Comparison of ENCODE assay signal across 20 cellular contexts in the genomic region with DNA sequence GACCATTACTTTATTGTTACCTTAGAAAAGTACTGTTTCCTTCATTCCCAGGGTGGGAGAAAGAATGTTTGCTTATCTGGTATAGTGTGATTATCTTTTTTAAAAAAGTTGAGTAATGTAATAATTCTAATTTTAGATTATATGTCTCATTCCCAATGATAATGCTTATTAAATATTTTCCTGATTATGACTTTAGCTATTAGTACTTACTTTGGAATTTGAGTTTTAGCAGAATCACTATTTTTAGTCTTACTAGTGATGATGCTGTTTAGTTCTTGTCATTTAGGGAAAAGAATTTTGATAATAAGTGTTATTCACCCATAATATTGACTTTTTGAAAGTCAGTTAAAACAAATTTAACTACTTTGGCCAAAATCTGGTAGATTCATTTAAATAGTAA.
DNase-seq lines count a peak whose midpoint lies in the region; ATAC-seq and TF ChIP-seq lines count a peak whose summit lies in the region.
"Had no signal": no experiment of that assay in that cellular context is flagged by ENCODE, and none has a peak within 500 bp of the region (broad histone marks: within the 10 kb centered on the region; RNA-seq: fewer than 3 reads in every experiment).

No MANE protein-coding gene starts in this region.

- H3K9ac ChIP-seq in trophoblast cell (ENCODE audit: low read length), result no peak overlapping the region

- H3K4me2 ChIP-seq in trophoblast cell (ENCODE audit: low read length), result no peak overlapping the region
- H3K4me2 ChIP-seq: A549 had no signal

- H2BK5ac ChIP-seq in trophoblast cell (ENCODE audit: low read depth, low read length, poor library complexity), result no peak overlapping the region

- no peak overlapping the region for H3K14ac ChIP-seq in trophoblast cell (ENCODE audit: low read length)

- CTCF ChIA-PET in activated CD8-positive, alpha-beta T cell treated with anti-CD3 and anti-CD28 coated beads, Interleukin-2, amount 10 ng/mL, durations not matched to agents 7 days and 5 days (lab: Charles Lee), result no interaction called here

- no peaks in the 10 kb centered on the region for H3K79me1 ChIP-seq in trophoblast cell (ENCODE audit: low read length)

- H3K18ac ChIP-seq in trophoblast cell (ENCODE audit: low read length), result no peak overlapping the region

- intact Hi-C loops in Right ventricle myocardium inferior (cut with DNase I), result no loop called here
- intact Hi-C loops in psoas muscle (cut with DNase I), result loop anchor here in 1 of 2 donors (5.0 kb wide), 1 partner anchor 89 kb away; no protein-coding TSS in a partner anchor
- intact Hi-C loops in aorta (cut with DNase I), result no loop called here

- DNase-seq in right atrium auricular region (ENCODE audit: low spot score) (no peak), Right ventricle myocardium inferior (ENCODE audit: missing footprints) (no peak), brain microvascular endothelial cell (no peak), psoas muscle (no peak), aorta (no peak), chondrocyte (ENCODE audit: low spot score) (no peak), trophoblast cell (no peak)
- DNase-seq in activated CD8-positive, alpha-beta T cell treated with anti-CD3 and anti-CD28 coated beads, Interleukin-2, amount 10 ng/mL, durations not matched to agents 7 days and 5 days, result no peak
- DNase-seq: COR-L47; DMS153; KG1; NCI-H1048; NCI-H146; NCI-H2107; NCI-H345; NCI-H526 treated with DMSO at 0.1 percent for 48 hours; NK-92 treated with Interleukin-12 subunit alpha and Interleukin-12 subunit beta, amount 100 ng/mL, for 24 hours; PC-3 had no signal

- no peak overlapping the region for H2BK120ac ChIP-seq in trophoblast cell (ENCODE audit: insufficient read depth, low read length, poor library complexity)

- ATAC-seq in Right ventricle myocardium inferior, result no peak
- ATAC-seq in psoas muscle, result no peak
- peak; percentile 2 for ATAC-seq in aorta (ENCODE audit: low FRiP score)
- no peak for ATAC-seq in activated CD8-positive, alpha-beta T cell treated with anti-CD3 and anti-CD28 coated beads, Interleukin-2, amount 10 ng/mL, durations not matched to agents 7 days and 5 days
- ATAC-seq: A549, PC-3 had no signal

- H3K9me3 ChIP-seq in right atrium auricular region (no peaks in the 10 kb centered on the region), psoas muscle (no peaks in the 10 kb centered on the region), aorta (ENCODE audit: control insufficient read depth, low read length) (no peaks in the 10 kb centered on the region), trophoblast cell (ENCODE audit: insufficient read depth, low read depth, low read length) (no peaks in the 10 kb centered on the region)
- H3K9me3 ChIP-seq: A549 had no signal

- H3K27me3 ChIP-seq in right atrium auricular region (no peaks in the 10 kb centered on the region), brain microvascular endothelial cell (replicated peaks) (no peaks in the 10 kb centered on the region), psoas muscle (ENCODE audit: insufficient read depth in 3 of 3, low read length in 2 of 3) (no peaks in the 10 kb centered on the region), aorta (ENCODE audit: control insufficient read depth in 1 of 2, insufficient read depth in 2 of 2, low read length in 1 of 2) (no peaks in the 10 kb centered on the region), trophoblast cell (ENCODE audit: insufficient read depth, low read length) (no peaks in the 10 kb centered on the region)

- H2AFZ ChIP-seq in trophoblast cell (ENCODE audit: insufficient read depth, low read length, poor library complexity), result no peak overlapping the region

- H2BK12ac ChIP-seq in trophoblast cell (ENCODE audit: low read length), result no peak overlapping the region

- no peaks in the 10 kb centered on the region for H3K36me3 Mint-ChIP-seq in activated CD8-positive, alpha-beta T cell treated with anti-CD3 and anti-CD28 coated beads, Interleukin-2, amount 10 ng/mL, durations not matched to agents 7 days and 5 days (ENCODE audit: low read depth)
- peaks cover 25% of the 10 kb centered on the region for H3K36me3 Mint-ChIP-seq in chondrocyte (ENCODE audit: low read depth)

- no peak overlapping the region for H2AK5ac ChIP-seq in trophoblast cell (ENCODE audit: low read length)

- H3K79me2 ChIP-seq in trophoblast cell (ENCODE audit: control insufficient read depth, insufficient read depth, low read length, poor library complexity), result no peaks in the 10 kb centered on the region

- peaks cover 0 to 21% of the 10 kb centered on the region in 2 donors for H3K4me1 ChIP-seq in right atrium auricular region
- peaks cover 23% of the 10 kb centered on the region for H3K4me1 ChIP-seq in psoas muscle
- peaks cover 0 to 5% of the 10 kb centered on the region in 2 donors for H3K4me1 ChIP-seq in aorta (ENCODE audit: control insufficient read depth in 1 of 2, insufficient read depth in 2 of 2, low read length in 2 of 2)
- no peaks in the 10 kb centered on the region for H3K4me1 ChIP-seq in trophoblast cell (ENCODE audit: control insufficient read depth in 1 of 2, insufficient read depth in 2 of 2, low read length in 2 of 2)
- H3K4me1 ChIP-seq: A549 had no signal

- POLR2A ChIA-PET in activated CD8-positive, alpha-beta T cell treated with anti-CD3 and anti-CD28 coated beads, Interleukin-2, amount 10 ng/mL, durations not matched to agents 7 days and 5 days (lab: Charles Lee), result no interaction called here

- H3K27ac ChIP-seq in right atrium auricular region (peak overlapping the region; percentile 68 to 87), brain microvascular endothelial cell (peak overlapping the region; percentile 34), psoas muscle (peak overlapping the region; percentile 12), aorta (ENCODE audit: low read depth in 1 of 2, low read length in 2 of 2) (no peak overlapping the region), trophoblast cell (ENCODE audit: low read depth, low read length) (no peak overlapping the region)
- H3K27ac ChIP-seq: A549 had no signal

- H3K27me3 Mint-ChIP-seq in activated CD8-positive, alpha-beta T cell treated with anti-CD3 and anti-CD28 coated beads, Interleukin-2, amount 10 ng/mL, durations not matched to agents 7 days and 5 days (ENCODE audit: low read depth), result no peaks in the 10 kb centered on the region
- H3K27me3 Mint-ChIP-seq in chondrocyte (ENCODE audit: low read depth), result no peaks in the 10 kb centered on the region

- H3K4ac ChIP-seq in trophoblast cell (ENCODE audit: low read depth, low read length), result no peak overlapping the region

- H3K36me3 ChIP-seq in right atrium auricular region, result no peaks in the 10 kb centered on the region
- no peaks in the 10 kb centered on the region for H3K36me3 ChIP-seq in brain microvascular endothelial cell (replicated peaks)
- H3K36me3 ChIP-seq in psoas muscle (ENCODE audit: insufficient read depth in 1 of 2, low read depth in 1 of 2), result peaks cover 0 to 5% of the 10 kb centered on the region in 2 donors
- peaks cover 0 to 4% of the 10 kb centered on the region in 2 donors for H3K36me3 ChIP-seq in aorta (ENCODE audit: control insufficient read depth in 1 of 2, insufficient read depth in 2 of 2, low read length in 1 of 2)
- no peaks in the 10 kb centered on the region for H3K36me3 ChIP-seq in trophoblast cell (ENCODE audit: control insufficient read depth in 1 of 2, insufficient read depth in 2 of 2, low read length in 2 of 2)

- H3K23ac ChIP-seq in trophoblast cell (ENCODE audit: low read length), result no peak overlapping the region

- in situ Hi-C loops in brain microvascular endothelial cell (cut with HindIII; ENCODE audit: low pct_ligation_motif_present, low sequenced_read_pairs), result no loop called here

- H3K4me3 Mint-ChIP-seq in activated CD8-positive, alpha-beta T cell treated with anti-CD3 and anti-CD28 coated beads, Interleukin-2, amount 10 ng/mL, durations not matched to agents 7 days and 5 days, result no peak overlapping the region
- no peak overlapping the region for H3K4me3 Mint-ChIP-seq in chondrocyte (ENCODE audit: unreplicated experiment)
- H3K4me3 Mint-ChIP-seq: CD14-positive monocyte had no signal

- H3K9me3 Mint-ChIP-seq in activated CD8-positive, alpha-beta T cell treated with anti-CD3 and anti-CD28 coated beads, Interleukin-2, amount 10 ng/mL, durations not matched to agents 7 days and 5 days (ENCODE audit: insufficient read depth), result no peaks in the 10 kb centered on the region
- H3K9me3 Mint-ChIP-seq in chondrocyte (ENCODE audit: low read depth), result peaks cover 12% of the 10 kb centered on the region

- no peak overlapping the region for H4K12ac ChIP-seq in trophoblast cell (ENCODE audit: low read depth, low read length)

- H3K4me3 ChIP-seq in right atrium auricular region, result no peak overlapping the region
- H3K4me3 ChIP-seq in brain microvascular endothelial cell (ENCODE audit: low read depth, low read length), result no peak overlapping the region
- no peak overlapping the region for H3K4me3 ChIP-seq in psoas muscle
- no peak overlapping the region for H3K4me3 ChIP-seq in aorta (ENCODE audit: low read length in 2 of 2)
- H3K4me3 ChIP-seq in trophoblast cell (ENCODE audit: low read depth, low read length), result no peak overlapping the region
- H3K4me3 ChIP-seq: A549 had no signal

- H3K27ac Mint-ChIP-seq in activated CD8-positive, alpha-beta T cell treated with anti-CD3 and anti-CD28 coated beads, Interleukin-2, amount 10 ng/mL, durations not matched to agents 7 days and 5 days, result no peak overlapping the region
- H3K27ac Mint-ChIP-seq in chondrocyte (ENCODE audit: unreplicated experiment), result no peak overlapping the region

- TF ChIP-seq CTCF in right atrium auricular region (IDR thresholded peaks at IDR 0.05) (no peak), brain microvascular endothelial cell (IDR thresholded peaks at IDR 0.05; ENCODE audit: low read depth, low read length, missing control alignments) (no peak), psoas muscle (IDR thresholded peaks at IDR 0.05) (no peak), chondrocyte (IDR thresholded peaks at IDR 0.05) (no peak)

- no peak overlapping the region for H4K91ac ChIP-seq in trophoblast cell (ENCODE audit: low read depth, low read length)

- H3K4me1 Mint-ChIP-seq in activated CD8-positive, alpha-beta T cell treated with anti-CD3 and anti-CD28 coated beads, Interleukin-2, amount 10 ng/mL, durations not matched to agents 7 days and 5 days (ENCODE audit: low read depth), result no peaks in the 10 kb centered on the region
- peaks cover 20% of the 10 kb centered on the region for H3K4me1 Mint-ChIP-seq in chondrocyte (ENCODE audit: low read depth)

- H4K8ac ChIP-seq in trophoblast cell (ENCODE audit: low read depth, low read length), result no peak overlapping the region

Comparison
In these comparisons a context has a peak if more than half of its experiments do, and no peak if none do; other contexts are left out.
1. H3K27ac ChIP-seq: peak in right atrium auricular region (2 of 2), brain microvascular endothelial cell (single experiment) and psoas muscle (single experiment); none in aorta (0 of 2) and trophoblast cell (single experiment).